ENCODE assay signal across 19 cellular contexts in genomic region chr3:116233921-116234320, GRCh38.
"Had no signal": no experiment of that assay in that cellular context is flagged by ENCODE, and none has a peak within 500 bp of the region (broad histone marks: within the 10 kb centered on the region; RNA-seq: fewer than 3 reads in every experiment).

No MANE protein-coding gene starts in this region.

- H3K9me3 Mint-ChIP-seq: stimulated activated naive B cell treated with anti-CD40 and anti-IgM and Interleukin-4, amounts not matched to agents 10 μg/mL and 1 μg/mL and 100 μg/mL, for 72 hours; stimulated activated naive CD8-positive, alpha-beta T cell treated with anti-CD3 and anti-CD28 coated beads, Interleukin-15, Interleukin-2, amounts not matched to agents 100 ng/mL and 50 ng/mL, for 24 hours had no signal

- H3K4me1 Mint-ChIP-seq: natural killer cell; stimulated activated naive B cell treated with anti-CD40 and anti-IgM and Interleukin-4, amounts not matched to agents 10 μg/mL and 1 μg/mL and 100 μg/mL, for 72 hours had no signal

- DNase-seq: dorsolateral prefrontal cortex; effector CD4-positive, alpha-beta T cell; gastrocnemius medialis; head of caudate nucleus; left colon; left ventricle myocardium inferior; lower lobe of right lung; natural killer cell; right cardiac atrium; sigmoid colon; stimulated activated naive B cell treated with anti-CD40 and anti-IgM and Interleukin-4, amounts not matched to agents 10 μg/mL and 1 μg/mL and 100 μg/mL, for 72 hours; upper lobe of left lung had no signal

- H3K9me3 ChIP-seq: gastrocnemius medialis, left ventricle myocardium inferior, lower lobe of right lung, neutrophil, prostate gland, sigmoid colon, thoracic aorta, tibial nerve, upper lobe of left lung had no signal

- H3K9ac ChIP-seq: parathyroid adenoma had no signal

- H3K4me3 Mint-ChIP-seq: natural killer cell; stimulated activated naive B cell treated with anti-CD40 and anti-IgM and Interleukin-4, amounts not matched to agents 10 μg/mL and 1 μg/mL and 100 μg/mL, for 72 hours; stimulated activated naive CD8-positive, alpha-beta T cell treated with anti-CD3 and anti-CD28 coated beads, Interleukin-15, Interleukin-2, amounts not matched to agents 100 ng/mL and 50 ng/mL, for 24 hours had no signal

- H3K36me3 ChIP-seq: gastrocnemius medialis, left ventricle myocardium inferior, lower lobe of right lung, neutrophil, prostate gland, sigmoid colon, thoracic aorta, tibial nerve, upper lobe of left lung had no signal

- H3K4me1 ChIP-seq: gastrocnemius medialis, left ventricle myocardium inferior, lower lobe of right lung, parathyroid adenoma, prostate gland, upper lobe of left lung had no signal

- H3K36me3 Mint-ChIP-seq: stimulated activated naive B cell treated with anti-CD40 and anti-IgM and Interleukin-4, amounts not matched to agents 10 μg/mL and 1 μg/mL and 100 μg/mL, for 72 hours had no signal

- ATAC-seq: gastrocnemius medialis; left colon; lower lobe of right lung; natural killer cell; right cardiac atrium; stimulated activated naive B cell treated with anti-CD40 and anti-IgM and Interleukin-4, amounts not matched to agents 10 μg/mL and 1 μg/mL and 100 μg/mL, for 72 hours had no signal

- H3K27ac ChIP-seq: dorsolateral prefrontal cortex, gastrocnemius medialis, hepatocyte, left ventricle myocardium inferior, lower lobe of right lung, neutrophil, parathyroid adenoma, prostate gland, sigmoid colon, thoracic aorta, tibial nerve, upper lobe of left lung had no signal

- H3K4me3 ChIP-seq: dorsolateral prefrontal cortex, gastrocnemius medialis, hepatocyte, left ventricle myocardium inferior, lower lobe of right lung, prostate gland, sigmoid colon, thoracic aorta, tibial nerve, upper lobe of left lung had no signal

- H3K27me3 Mint-ChIP-seq: stimulated activated naive B cell treated with anti-CD40 and anti-IgM and Interleukin-4, amounts not matched to agents 10 μg/mL and 1 μg/mL and 100 μg/mL, for 72 hours; stimulated activated naive CD8-positive, alpha-beta T cell treated with anti-CD3 and anti-CD28 coated beads, Interleukin-15, Interleukin-2, amounts not matched to agents 100 ng/mL and 50 ng/mL, for 24 hours had no signal

- H3K27me3 ChIP-seq: dorsolateral prefrontal cortex, gastrocnemius medialis, hepatocyte, neutrophil, sigmoid colon, tibial nerve, upper lobe of left lung had no signal

- H3K27ac Mint-ChIP-seq: natural killer cell; stimulated activated naive B cell treated with anti-CD40 and anti-IgM and Interleukin-4, amounts not matched to agents 10 μg/mL and 1 μg/mL and 100 μg/mL, for 72 hours; stimulated activated naive CD8-positive, alpha-beta T cell treated with anti-CD3 and anti-CD28 coated beads, Interleukin-15, Interleukin-2, amounts not matched to agents 100 ng/mL and 50 ng/mL, for 24 hours had no signal
